In genomic region chr1:207020709-207021107, GRCh38 we compare ENCODE assay signal across 14 cellular contexts. TPM values are rescaled to one million over a fixed set of nuclear protein-coding genes. Genes with fewer than 3 reads are reported as not detected.
DNase-seq lines count a peak whose midpoint lies in the region; ATAC-seq and TF ChIP-seq lines count a peak whose summit lies in the region.
"Had no signal": no experiment of that assay in that cellular context is flagged by ENCODE, and none has a peak within 500 bp of the region (broad histone marks: within the 10 kb centered on the region; RNA-seq: fewer than 3 reads in every experiment).

No MANE protein-coding gene starts in this region.

- POLR2A ChIA-PET in HCT116 (lab: Charles Lee): no interaction called here
- POLR2A ChIA-PET in RWPE1 (lab: Yijun Ruan, JAX; ENCODE audit: low non-redundant PET): interaction anchor here (1.5 kb wide), 1 partner anchor 12 kb away, joined by 9 read pairs; the partner anchor contains the start of gene C1orf116

- no peak overlapping the region for H2AFZ ChIP-seq in HCT116 (ENCODE audit: low read depth, low read length, poor library complexity, severe bottlenecking)

- peak overlapping the region; percentile 72 for H3K4me2 ChIP-seq in HCT116 (ENCODE audit: low read length)

- ATAC-seq in HCT116 (peak; percentile 39), GM18873 (IDR thresholded peaks at IDR 0.05; ENCODE audit: low FRiP score, unreplicated experiment) (no peak), HG02623 (IDR thresholded peaks at IDR 0.05; ENCODE audit: unreplicated experiment) (no peak)
- ATAC-seq: effector memory CD8-positive, alpha-beta T cell; heart right ventricle; natural killer cell treated with Interleukin-12 subunit alpha and Interleukin-12 subunit beta and Interleukin-15 and Interleukin-18, amount 100 ng/mL, for 72 hours; right cardiac atrium had no signal

- H3K4me1 ChIP-seq in HCT116 (ENCODE audit: control insufficient read depth in 1 of 2, insufficient read depth in 2 of 2, low read length in 2 of 2) (peaks cover 22 to 84% of the 10 kb centered on the region in 2 experiments), stomach (peaks cover 56 to 74% (median 62%) of the 10 kb centered on the region in 4 donors)

- 26 to 40% (median 34%) methylated on average over 4 of the region's 4 CpGs for WGBS in stomach, 5 donors

- H3K79me2 ChIP-seq in HCT116 (ENCODE audit: insufficient read depth, low read length): no peaks in the 10 kb centered on the region

- H3K9ac ChIP-seq in HCT116 (ENCODE audit: low read length): peak overlapping the region; percentile 54

- TF ChIP-seq EP300 in stomach (IDR thresholded peaks at IDR 0.05): no peak

- H3K4me3 ChIP-seq in HCT116 (replicated peaks in 1 of 2; ENCODE audit: low read depth in 1 of 2, low read length in 2 of 2) (peak overlapping the region in 1 of 2 experiments; percentile 37; a peak in 1 of 4 replicates), stomach (no peak overlapping the region)
- H3K4me3 ChIP-seq: heart right ventricle had no signal

- H4K20me1 ChIP-seq in HCT116 (ENCODE audit: insufficient read depth): no peaks in the 10 kb centered on the region

- H3K27ac ChIP-seq in HCT116 (ENCODE audit: low read depth, low read length): no peak overlapping the region
- H3K27ac ChIP-seq in RWPE1: peak overlapping the region; percentile 97
- H3K27ac ChIP-seq in epithelial cell of prostate: peak overlapping the region; percentile 99
- H3K27ac ChIP-seq in stomach: peak overlapping the region; percentile 88 to 97 (median 91)
- H3K27ac ChIP-seq: heart right ventricle had no signal

- RAD21 ChIA-PET in HCT116 (lab: Charles Lee; ENCODE audit: low non-redundant PET in 1 of 2, low total read pairs in 2 of 2, uncharacterized antibody in 2 of 2, unreplicated experiment in 2 of 2): no interaction called here

- H3K9me3 ChIP-seq in HCT116 (ENCODE audit: control insufficient read depth in 1 of 2, insufficient read depth in 1 of 2, low read depth in 1 of 2, low read length in 2 of 2) (no peaks in the 10 kb centered on the region), stomach (no peaks in the 10 kb centered on the region)
- H3K9me3 ChIP-seq: heart right ventricle had no signal

- BruUV-seq in HCT116 (replicated peaks; lab: Mats Ljungman, UMichigan): no TSS peak

- H3K36me3 ChIP-seq in HCT116 (ENCODE audit: control insufficient read depth in 1 of 2, insufficient read depth in 2 of 2, low read length in 2 of 2) (no peaks in the 10 kb centered on the region; a peak in 1 of 4 replicates), stomach (peaks cover 0 to 11% (median 10%) of the 10 kb centered on the region in 4 donors)
- H3K36me3 ChIP-seq: heart right ventricle had no signal

- no peaks in the 10 kb centered on the region for H3K27me3 ChIP-seq in HCT116 (ENCODE audit: insufficient read depth, low read length)
- H3K27me3 ChIP-seq in stomach: no peaks in the 10 kb centered on the region
- H3K27me3 ChIP-seq: heart right ventricle had no signal

- no peak for TF ChIP-seq RAD21 in HCT116 (IDR thresholded peaks at IDR 0.05; ENCODE audit: low read depth)

- TF ChIP-seq CTCF in HCT116 (IDR thresholded peaks at IDR 0.05 in 2 of 3, conservative IDR thresholded peaks at IDR 0.05 in 1 of 3; ENCODE audit: borderline replicate concordance in 1 of 3, insufficient read depth in 1 of 3, low read depth in 2 of 3, low read length in 2 of 3) (no peak), RWPE1 (conservative IDR thresholded peaks at IDR 0.05; ENCODE audit: low read depth) (no peak), stomach (IDR thresholded peaks at IDR 0.05) (no peak)

- intact Hi-C loops in HCT116 (cut with micrococcal nuclease) (no loop called here), stomach (cut with DNase I; ENCODE audit: low total_unique reads) (no loop called here)

- CTCF ChIA-PET in HCT116 (lab: Charles Lee): interaction anchor here (1.5 kb wide), 1 partner anchor 108 kb away, joined by 5 read pairs; no protein-coding TSS in a partner anchor
- CTCF ChIA-PET in RWPE1 (lab: Yijun Ruan, JAX): interaction anchor here (0.6 to 1.0 kb wide), 2 partner anchors 348 to 531 kb away, joined by 3 to 5 read pairs; no protein-coding TSS in a partner anchor

- DNase-seq in HCT116 (ENCODE audit: low read depth, low spot score) (no peak), RWPE1 (ENCODE audit: low spot score) (peak; percentile 48), epithelial cell of prostate (ENCODE audit: low read depth, low spot score) (no peak), stomach (no peak)
- DNase-seq in stimulated activated naive CD4-positive, alpha-beta T cell (lab: John Stamatoyannopoulos, UW): no peak
- DNase-seq: activated CD4-positive, CD25-positive, alpha-beta regulatory T cell treated with anti-CD3 and anti-CD28 coated beads, Interleukin-2, amount 50 U/mL, for 72 hours; effector memory CD8-positive, alpha-beta T cell; heart right ventricle; NCI-H1694 treated with DMSO at 0.1 percent for 48 hours; NCI-H524; right cardiac atrium had no signal

- H3K9me2 ChIP-seq in HCT116 (ENCODE audit: insufficient read depth): no peaks in the 10 kb centered on the region

- TF ChIP-seq POLR2A in HCT116 (IDR thresholded peaks at IDR 0.05; ENCODE audit: borderline replicate concordance, extremely low read depth, insufficient read depth, insufficient read length): no peak
- TF ChIP-seq POLR2A in stomach (IDR thresholded peaks at IDR 0.05): no peak

TF ChIP-seq in HCT116, 20 proteins besides CTCF, POLR2A, EP300 and RAD21 (continues in another document):
- no peak for TF ChIP-seq ELF1 (IDR thresholded peaks at IDR 0.05; ENCODE audit: borderline replicate concordance, low read depth)
- TF ChIP-seq EZH2phosphoT487 (IDR thresholded peaks at IDR 0.05; ENCODE audit: borderline replicate concordance): no peak
- no peak for TF ChIP-seq SRF (IDR thresholded peaks at IDR 0.05; ENCODE audit: low read depth)
- no peak for TF ChIP-seq SP1 (IDR thresholded peaks at IDR 0.05; ENCODE audit: low read depth)
- TF ChIP-seq, protein P1, sequence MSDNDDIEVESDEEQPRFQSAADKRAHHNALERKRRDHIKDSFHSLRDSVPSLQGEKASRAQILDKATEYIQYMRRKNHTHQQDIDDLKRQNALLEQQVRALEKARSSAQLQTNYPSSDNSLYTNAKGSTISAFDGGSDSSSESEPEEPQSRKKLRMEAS (IDR thresholded peaks at IDR 0.05): no peak
- TF ChIP-seq JUND (IDR thresholded peaks at IDR 0.05): no peak
- TF ChIP-seq ZBTB33 (IDR thresholded peaks at IDR 0.05; ENCODE audit: extremely low read depth, insufficient replicate concordance, low read length): no peak
- TF ChIP-seq SIN3A (IDR thresholded peaks at IDR 0.05; ENCODE audit: low read depth): no peak
- TF ChIP-seq, protein P2, sequence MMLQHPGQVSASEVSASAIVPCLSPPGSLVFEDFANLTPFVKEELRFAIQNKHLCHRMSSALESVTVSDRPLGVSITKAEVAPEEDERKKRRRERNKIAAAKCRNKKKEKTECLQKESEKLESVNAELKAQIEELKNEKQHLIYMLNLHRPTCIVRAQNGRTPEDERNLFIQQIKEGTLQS (IDR thresholded peaks at IDR 0.05): no peak
- TF ChIP-seq ZFX (IDR thresholded peaks at IDR 0.05): no peak

RNA-seq across cellular contexts. Expression of gene C1orf116, which starts 11.8 kb away (rescaled TPM):
- total RNA-seq in HCT116 (2021; ENCODE audit: unreplicated experiment) (3.6 TPM), stomach (10 to 100 TPM; 18.0 to 91.7 (median 59.5) TPM)
- 3.3 and 4.8 TPM in 2 replicates for polyA plus RNA-seq in HCT116 (2012)
- 10 to 100 TPM; 17.1 to 50.4 (median 29.7) TPM for polyA plus RNA-seq in stomach
- total RNA-seq: natural killer cell treated with Interleukin-12 subunit alpha and Interleukin-12 subunit beta and Interleukin-15 and Interleukin-18, amount 100 ng/mL, for 72 hours had no signal

RNA-seq across cellular contexts. Expression of gene YOD1, which starts 30.3 kb away (rescaled TPM):
- total RNA-seq in HCT116 (2021; ENCODE audit: unreplicated experiment) (13.6 TPM), stomach (10 to 100 TPM in 2 of 5 donors, 1 to 10 TPM in 3; 2.3 to 47.9 (median 9.4) TPM)
- polyA plus RNA-seq in HCT116 (2012): 5.1 and 6.2 TPM in 2 replicates
- polyA plus RNA-seq in stomach: 1 to 10 TPM; 1.5 to 3.2 (median 1.5) TPM

RNA-seq across cellular contexts. Expression of gene PFKFB2, which starts 32.4 kb away (rescaled TPM):
- 13.9 TPM for total RNA-seq in HCT116 (2021; ENCODE audit: unreplicated experiment)
- 3.7 and 4.1 TPM in 2 replicates for polyA plus RNA-seq in HCT116 (2012)
- total RNA-seq in stomach: 10 to 100 TPM in 4 of 5 donors, 1 to 10 TPM in 1; 2.3 to 97.3 (median 29.1) TPM
- 1 to 10 TPM; 5.1 to 9.3 (median 6.7) TPM for polyA plus RNA-seq in stomach

RNA-seq across cellular contexts. Expression of gene FCAMR, which starts 50.4 kb away (rescaled TPM):
- total RNA-seq in HCT116 (2021; ENCODE audit: unreplicated experiment): not detected
- not detected in 2 replicates for polyA plus RNA-seq in HCT116 (2012)
- total RNA-seq in stomach: under 1 TPM in 2 of 5 donors, not detected in 3; 0.37 to 0.58 TPM
- polyA plus RNA-seq in stomach: under 1 TPM in 1 of 3 donors, not detected in 2; 0.30 TPM
- total RNA-seq: heart right ventricle; natural killer cell treated with Interleukin-12 subunit alpha and Interleukin-12 subunit beta and Interleukin-15 and Interleukin-18, amount 100 ng/mL, for 72 hours; right cardiac atrium had no signal
- polyA plus RNA-seq: heart right ventricle, right cardiac atrium had no signal
